In the genomic region with DNA sequence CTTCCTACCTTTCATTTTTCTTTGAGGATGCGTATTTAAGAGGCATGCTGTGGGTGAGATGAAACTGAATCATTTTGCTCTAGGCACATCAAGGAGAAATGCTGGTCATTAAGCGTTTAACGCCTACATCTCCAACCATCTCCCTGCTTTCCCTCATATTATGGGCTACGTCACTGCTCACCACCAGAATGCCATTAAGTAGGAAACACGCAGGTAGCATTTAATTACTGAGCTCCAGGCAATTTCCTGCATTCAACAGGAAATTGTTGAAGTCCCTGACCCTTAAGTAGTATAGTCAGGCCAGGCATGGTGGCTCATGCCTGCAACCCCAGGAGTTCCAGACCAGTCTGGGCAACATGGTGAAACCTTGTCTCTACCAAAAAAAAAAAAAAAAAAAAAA, we compare ENCODE assay signal across 13 cellular contexts.
"Had no signal": no experiment of that assay in that cellular context is flagged by ENCODE, and none has a peak within 500 bp of the region (broad histone marks: within the 10 kb centered on the region; RNA-seq: fewer than 3 reads in every experiment).

No MANE protein-coding gene starts in this region.

- H3K27ac Mint-ChIP-seq: activated B cell treated with CpG ODN at 0.5 μM for 24 hours; activated CD4-positive, alpha-beta T cell treated with anti-CD3 and anti-CD28 coated beads, Interleukin-2, amount 10 ng/mL, durations not matched to agents 7 days and 5 days; nephron progenitor cell; T-helper 17 cell had no signal

- ATAC-seq: left ventricle myocardium superior, T-helper 17 cell had no signal

- H3K4me3 ChIP-seq: esophagus squamous epithelium, thyroid gland, vagina had no signal

- H3K36me3 ChIP-seq: thyroid gland, vagina had no signal

- H3K27ac ChIP-seq: thyroid gland had no signal

- DNase-seq: activated B cell treated with CpG ODN at 0.5 μM for 24 hours; activated CD4-positive, alpha-beta T cell treated with anti-CD3 and anti-CD28 coated beads, Interleukin-2, amount 10 ng/mL, durations not matched to agents 7 days and 5 days; activated T-cell treated with anti-CD3 and anti-CD28 coated beads, Interleukin-2, amount 50 U/mL, for 24 hours; amygdala; brain microvascular endothelial cell; esophagus squamous epithelium; foreskin fibroblast; left ventricle myocardium superior; mesenchymal stem cell; nephron progenitor cell; T-helper 17 cell; thyroid gland had no signal

- H3K9me3 Mint-ChIP-seq: activated B cell treated with CpG ODN at 0.5 μM for 24 hours; activated CD4-positive, alpha-beta T cell treated with anti-CD3 and anti-CD28 coated beads, Interleukin-2, amount 10 ng/mL, durations not matched to agents 7 days and 5 days; activated T-cell treated with anti-CD3 and anti-CD28 coated beads, Interleukin-2, amount 50 U/mL, for 24 hours; nephron progenitor cell had no signal

- H3K27me3 Mint-ChIP-seq: activated B cell treated with CpG ODN at 0.5 μM for 24 hours; activated CD4-positive, alpha-beta T cell treated with anti-CD3 and anti-CD28 coated beads, Interleukin-2, amount 10 ng/mL, durations not matched to agents 7 days and 5 days; activated T-cell treated with anti-CD3 and anti-CD28 coated beads, Interleukin-2, amount 50 U/mL, for 24 hours; T-helper 17 cell had no signal

- H3K9me3 ChIP-seq: esophagus squamous epithelium, thyroid gland, vagina had no signal

- H3K4me3 Mint-ChIP-seq: activated B cell treated with CpG ODN at 0.5 μM for 24 hours; activated CD4-positive, alpha-beta T cell treated with anti-CD3 and anti-CD28 coated beads, Interleukin-2, amount 10 ng/mL, durations not matched to agents 7 days and 5 days; activated T-cell treated with anti-CD3 and anti-CD28 coated beads, Interleukin-2, amount 50 U/mL, for 24 hours; nephron progenitor cell; T-helper 17 cell had no signal

- H3K27me3 ChIP-seq: brain microvascular endothelial cell, esophagus squamous epithelium, thyroid gland, vagina had no signal
